24 cellular contexts compared by ENCODE assay signal in the genomic region with DNA sequence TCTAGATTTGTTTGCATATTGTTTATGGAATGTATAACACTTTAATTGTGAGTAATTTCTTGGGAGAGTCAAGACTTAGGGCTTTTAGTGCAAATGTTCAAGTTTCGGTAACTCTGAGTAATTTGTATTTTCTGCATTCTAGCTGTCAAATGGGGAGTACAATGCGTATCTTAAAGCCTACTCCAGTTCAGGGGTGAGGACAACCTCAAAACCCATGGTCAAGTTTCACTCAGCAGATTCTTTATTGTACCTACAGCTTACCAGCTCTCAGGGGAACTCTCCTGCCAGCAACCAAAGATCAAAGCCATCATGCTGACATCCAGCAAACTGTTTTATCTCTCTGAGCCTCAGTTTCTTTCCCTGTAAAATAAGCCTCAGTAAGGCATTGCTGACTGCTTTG.
DNase-seq lines count a peak whose midpoint lies in the region; ATAC-seq and TF ChIP-seq lines count a peak whose summit lies in the region.
"Had no signal": no experiment of that assay in that cellular context is flagged by ENCODE, and none has a peak within 500 bp of the region (broad histone marks: within the 10 kb centered on the region; RNA-seq: fewer than 3 reads in every experiment).

No MANE protein-coding gene starts in this region.

- H3K4me3 Mint-ChIP-seq in activated naive CD8-positive, alpha-beta T cell treated with anti-CD3 and anti-CD28 coated beads, Interleukin-2, amount 50 U/mL, for 24 hours = no peak overlapping the region
- H3K4me3 Mint-ChIP-seq in activated naive CD8-positive, alpha-beta T cell treated with anti-CD3 and anti-CD28 coated beads for 36 hours = no peak overlapping the region
- no peak overlapping the region for H3K4me3 Mint-ChIP-seq in activated T-helper 17 cell treated with anti-CD3 and anti-CD28 coated beads, Interleukin-2, amount 50 U/mL, for 72 hours
- H3K4me3 Mint-ChIP-seq in stimulated activated naive CD8-positive, alpha-beta T cell treated with anti-CD3 and anti-CD28 coated beads, Interleukin-15, amount 100 ng/mL, for 72 hours = no peak overlapping the region
- H3K4me3 Mint-ChIP-seq: CD14-positive monocyte had no signal

- no peaks in the 10 kb centered on the region for H4K20me1 ChIP-seq in MM.1S (ENCODE audit: insufficient read depth, low read length)

- H3F3A ChIP-seq in MM.1S (ENCODE audit: insufficient read depth, low read length) = peaks cover 12% of the 10 kb centered on the region

- H3K9ac ChIP-seq in MM.1S (ENCODE audit: low read length) = no peak overlapping the region

- H3K36me3 Mint-ChIP-seq in activated naive CD8-positive, alpha-beta T cell treated with anti-CD3 and anti-CD28 coated beads, Interleukin-2, amount 50 U/mL, for 24 hours (ENCODE audit: low read depth) = peaks cover 4% of the 10 kb centered on the region
- no peaks in the 10 kb centered on the region for H3K36me3 Mint-ChIP-seq in activated naive CD8-positive, alpha-beta T cell treated with anti-CD3 and anti-CD28 coated beads for 36 hours
- H3K36me3 Mint-ChIP-seq in activated T-helper 17 cell treated with anti-CD3 and anti-CD28 coated beads, Interleukin-2, amount 50 U/mL, for 72 hours (ENCODE audit: low read depth) = no peaks in the 10 kb centered on the region

- ATAC-seq in activated naive CD8-positive, alpha-beta T cell treated with anti-CD3 and anti-CD28 coated beads, Interleukin-2, amount 50 U/mL, for 24 hours = peak; percentile 52
- peak; percentile 63 for ATAC-seq in activated T-helper 17 cell treated with anti-CD3 and anti-CD28 coated beads, Interleukin-2, amount 50 U/mL, for 72 hours (replicated peaks)
- peak; percentile 52 for ATAC-seq in stimulated activated naive CD8-positive, alpha-beta T cell treated with anti-CD3 and anti-CD28 coated beads, Interleukin-15, amount 100 ng/mL, for 72 hours
- ATAC-seq: A549, SK-N-SH treated with all-trans-retinoic acid at 6 μM for 48 hours had no signal

- H3K27me3 Mint-ChIP-seq in activated naive CD8-positive, alpha-beta T cell treated with anti-CD3 and anti-CD28 coated beads, Interleukin-2, amount 50 U/mL, for 24 hours = peaks cover 3% of the 10 kb centered on the region
- H3K27me3 Mint-ChIP-seq in activated naive CD8-positive, alpha-beta T cell treated with anti-CD3 and anti-CD28 coated beads for 36 hours = no peaks in the 10 kb centered on the region
- no peaks in the 10 kb centered on the region for H3K27me3 Mint-ChIP-seq in activated T-helper 17 cell treated with anti-CD3 and anti-CD28 coated beads, Interleukin-2, amount 50 U/mL, for 72 hours
- peaks cover 3% of the 10 kb centered on the region for H3K27me3 Mint-ChIP-seq in stimulated activated naive CD8-positive, alpha-beta T cell treated with anti-CD3 and anti-CD28 coated beads, Interleukin-15, amount 100 ng/mL, for 72 hours

- peak overlapping the region; percentile 50; the same call in 1 of the 2 replicates for H3K27ac ChIP-seq in MM.1S (ENCODE audit: low read length)
- H3K27ac ChIP-seq: A549, HL-60 had no signal

- H3K36me3 ChIP-seq in MM.1S (replicated peaks; ENCODE audit: insufficient read depth, low read length) = no peaks in the 10 kb centered on the region
- H3K36me3 ChIP-seq: BE2C had no signal

- no peaks in the 10 kb centered on the region for H3K9me3 Mint-ChIP-seq in activated naive CD8-positive, alpha-beta T cell treated with anti-CD3 and anti-CD28 coated beads, Interleukin-2, amount 50 U/mL, for 24 hours
- H3K9me3 Mint-ChIP-seq in activated naive CD8-positive, alpha-beta T cell treated with anti-CD3 and anti-CD28 coated beads for 36 hours = peaks cover 5% of the 10 kb centered on the region
- H3K9me3 Mint-ChIP-seq in activated T-helper 17 cell treated with anti-CD3 and anti-CD28 coated beads, Interleukin-2, amount 50 U/mL, for 72 hours = no peaks in the 10 kb centered on the region
- no peaks in the 10 kb centered on the region for H3K9me3 Mint-ChIP-seq in stimulated activated naive CD8-positive, alpha-beta T cell treated with anti-CD3 and anti-CD28 coated beads, Interleukin-15, amount 100 ng/mL, for 72 hours

- no peak for TF ChIP-seq CTCF in MM.1S (IDR thresholded peaks at IDR 0.05; ENCODE audit: low read length)

- H3K4me1 ChIP-seq in MM.1S (ENCODE audit: low read length) = peaks cover 39% of the 10 kb centered on the region
- H3K4me1 ChIP-seq: A549, BE2C had no signal

- no peaks in the 10 kb centered on the region for H3K79me2 ChIP-seq in MM.1S (ENCODE audit: low read length)

- no peak overlapping the region for H2AFZ ChIP-seq in MM.1S (ENCODE audit: low read length)

- DNase-seq in activated naive CD8-positive, alpha-beta T cell treated with anti-CD3 and anti-CD28 coated beads, Interleukin-2, amount 50 U/mL, for 24 hours = no peak
- no peak for DNase-seq in activated naive CD8-positive, alpha-beta T cell treated with anti-CD3 and anti-CD28 coated beads for 36 hours
- peak; percentile 71 for DNase-seq in MM.1S
- no peak for DNase-seq in stimulated activated naive CD8-positive, alpha-beta T cell treated with anti-CD3 and anti-CD28 coated beads, Interleukin-15, amount 100 ng/mL, for 72 hours
- DNase-seq in DMS153 treated with DMSO at 0.1 percent for 48 hours (lab: John Stamatoyannopoulos, UW; ENCODE audit: unreplicated experiment) = no peak
- DNase-seq in NCI-H69 (lab: John Stamatoyannopoulos, UW) = no peak
- DNase-seq in Ammon's horn (ENCODE audit: low spot score) = no peak
- DNase-seq: BE2C, Calu3, DND-41, GOT3, HCEC 1CT, Karpas-422, NCI-H1105 treated with DMSO at 0.1 percent for 48 hours, NCI-H146, NCI-H1930, NCI-H2107, NCI-H446, NCI-H524 treated with DMSO at 0.1 percent for 48 hours had no signal

- H3K27me3 ChIP-seq in MM.1S (replicated peaks; ENCODE audit: insufficient read depth, low read length) = no peaks in the 10 kb centered on the region
- H3K27me3 ChIP-seq: BE2C had no signal

- H3K4me3 ChIP-seq in MM.1S (ENCODE audit: low read length) = no peak overlapping the region; the same call in 1 of the 2 replicates
- H3K4me3 ChIP-seq: A549 had no signal

- no peaks in the 10 kb centered on the region for H3K9me3 ChIP-seq in MM.1S (replicated peaks; ENCODE audit: insufficient read depth, low read length)
- H3K9me3 ChIP-seq: A549, BE2C had no signal

- no peaks in the 10 kb centered on the region for H3K9me2 ChIP-seq in MM.1S (replicated peaks; ENCODE audit: insufficient read depth, low read length)

- peak overlapping the region; percentile 55 for H3K4me2 ChIP-seq in MM.1S (ENCODE audit: low read depth, low read length)
- H3K4me2 ChIP-seq: A549 had no signal

- H3K4me1 Mint-ChIP-seq in activated naive CD8-positive, alpha-beta T cell treated with anti-CD3 and anti-CD28 coated beads, Interleukin-2, amount 50 U/mL, for 24 hours = peaks cover 21% of the 10 kb centered on the region
- peaks cover 19% of the 10 kb centered on the region for H3K4me1 Mint-ChIP-seq in activated naive CD8-positive, alpha-beta T cell treated with anti-CD3 and anti-CD28 coated beads for 36 hours
- H3K4me1 Mint-ChIP-seq in activated T-helper 17 cell treated with anti-CD3 and anti-CD28 coated beads, Interleukin-2, amount 50 U/mL, for 72 hours = peaks cover 6% of the 10 kb centered on the region
- H3K4me1 Mint-ChIP-seq in stimulated activated naive CD8-positive, alpha-beta T cell treated with anti-CD3 and anti-CD28 coated beads, Interleukin-15, amount 100 ng/mL, for 72 hours = peaks cover 38% of the 10 kb centered on the region

- no peak overlapping the region for H3K27ac Mint-ChIP-seq in activated naive CD8-positive, alpha-beta T cell treated with anti-CD3 and anti-CD28 coated beads, Interleukin-2, amount 50 U/mL, for 24 hours
- no peak overlapping the region for H3K27ac Mint-ChIP-seq in activated naive CD8-positive, alpha-beta T cell treated with anti-CD3 and anti-CD28 coated beads for 36 hours
- H3K27ac Mint-ChIP-seq in activated T-helper 17 cell treated with anti-CD3 and anti-CD28 coated beads, Interleukin-2, amount 50 U/mL, for 72 hours = peak overlapping the region; percentile 44
- H3K27ac Mint-ChIP-seq in stimulated activated naive CD8-positive, alpha-beta T cell treated with anti-CD3 and anti-CD28 coated beads, Interleukin-15, amount 100 ng/mL, for 72 hours = no peak overlapping the region
- H3K27ac Mint-ChIP-seq: CD14-positive monocyte had no signal
